ENCODE assay signal across 8 cellular contexts in genomic region chr14:23301288-23301968, GRCh38. TPM values are rescaled to one million over a fixed set of nuclear protein-coding genes. Genes with fewer than 3 reads are reported as not detected.
DNase-seq lines count a peak whose midpoint lies in the region; ATAC-seq and TF ChIP-seq lines count a peak whose summit lies in the region.

No MANE protein-coding gene starts in this region.

- peak; percentile 33 for TF ChIP-seq POLR2A in right lobe of liver (IDR thresholded peaks at IDR 0.05)

- H3K27ac Mint-ChIP-seq in CD14-positive monocyte = peak overlapping the region; percentile 97 to 99 (median 98)

- peak overlapping the region; percentile 87 to 96 for H3K4me3 Mint-ChIP-seq in CD14-positive monocyte

- H3K27me3 ChIP-seq in right lobe of liver = no peaks in the 10 kb centered on the region

- intact Hi-C loops in CD14-positive monocyte (cut with micrococcal nuclease) (loop anchor here (1.0 to 10.0 kb wide), 4 partner anchors 15 to 717 kb away; partner anchors contain the start of genes PABPN1 (in 2 of the 2), DAD1 (in 1 of the 2) and HOMEZ (in 1 of the 2)), right lobe of liver (cut with DNase I) (no loop called here)

- peak; percentile 97 for DNase-seq in CD14-positive monocyte (ENCODE audit: low spot score)
- peak; percentile 93 to 98 for DNase-seq in NCI-H526 (lab: John Stamatoyannopoulos, UW)
- peak; percentile 95 for DNase-seq in activated CD4-positive, alpha-beta T cell treated with anti-CD3 and anti-CD28 coated beads, Interleukin-2, amount 50 U/mL, for 1 hour
- peak; percentile 97 for DNase-seq in dedifferentiated amniotic fluid mesenchymal stem cell (ENCODE audit: extremely low spot score)
- DNase-seq in right lobe of liver = peak; percentile 99
- peak; percentile 96 for DNase-seq in stimulated activated CD4-positive, alpha-beta T cell treated with anti-CD3 and anti-CD28 coated beads, Interleukin-4, amount 100 ng/mL, for 24 hours

- peaks cover 21 to 30% of the 10 kb centered on the region in 2 donors for H3K36me3 Mint-ChIP-seq in CD14-positive monocyte

- peaks cover 0 to 2% (median 0%) of the 10 kb centered on the region in 7 donors for H3K9me3 Mint-ChIP-seq in CD14-positive monocyte

- H3K9me3 ChIP-seq in right lobe of liver = no peaks in the 10 kb centered on the region

- H3K4me1 Mint-ChIP-seq in CD14-positive monocyte = peaks cover 38% of the 10 kb centered on the region

- H3K27me3 Mint-ChIP-seq in CD14-positive monocyte (ENCODE audit: low read depth in 3 of 3) = no peaks in the 10 kb centered on the region

- under 1% methylated on average over 26 of the region's 87 CpGs for WGBS in right lobe of liver (ENCODE audit: insufficient coverage, low coverage, low lambda C conversion rate, missing lambda C conversion rate)

- H3K4me3 ChIP-seq in right lobe of liver = peak overlapping the region; percentile 67 to 81 (median 79)

- peak overlapping the region; percentile 94 to 99 (median 98) for H3K27ac ChIP-seq in right lobe of liver

- TF ChIP-seq CTCF in CD14-positive monocyte (IDR thresholded peaks at IDR 0.05) (peak; percentile 68), right lobe of liver (IDR thresholded peaks at IDR 0.05) (peak; percentile 77 to 94 (median 82))

- ATAC-seq in GM19351 (IDR thresholded peaks at IDR 0.05; ENCODE audit: unreplicated experiment) (peak; percentile 74), HG03520 (IDR thresholded peaks at IDR 0.05; ENCODE audit: unreplicated experiment) (peak; percentile 71), right lobe of liver (peak; percentile 74 to 88 (median 82))

- H3K36me3 ChIP-seq in right lobe of liver = peaks cover 0 to 10% (median 0%) of the 10 kb centered on the region in 4 donors

- H3K4me1 ChIP-seq in right lobe of liver = peaks cover 0 to 14% (median 5%) of the 10 kb centered on the region in 4 donors

RNA-seq across cellular contexts. Expression of gene PPP1R3E, which starts 1.2 kb away (rescaled TPM):
- under 1 TPM; 0.81 to 0.88 TPM for polyA plus RNA-seq in CD14-positive monocyte
- total RNA-seq in right lobe of liver = 10 to 100 TPM in 2 of 6 experiments, 1 to 10 TPM in 4; 4.0 to 11.1 (median 8.1) TPM

RNA-seq across cellular contexts. Expression of gene BCL2L2, which starts 5.2 kb away (rescaled TPM):
- polyA plus RNA-seq in CD14-positive monocyte = 1 to 10 TPM in 1 of 2 donors, under 1 TPM in 1; 0.90 to 1.4 TPM
- 10 to 100 TPM in 4 of 6 experiments, 1 to 10 TPM in 2; 8.8 to 15.8 (median 12.1) TPM for total RNA-seq in right lobe of liver

RNA-seq across cellular contexts. Expression of gene HOMEZ, which starts 15.5 kb away (rescaled TPM):
- polyA plus RNA-seq in CD14-positive monocyte = 1 to 10 TPM; 4.1 to 5.4 TPM
- 1 to 10 TPM; 3.4 to 8.8 (median 5.3) TPM for total RNA-seq in right lobe of liver

RNA-seq across cellular contexts. Expression of gene PABPN1, which starts 19.8 kb away (rescaled TPM):
- polyA plus RNA-seq in CD14-positive monocyte = 10 to 100 TPM; 54.4 to 64.6 TPM
- total RNA-seq in right lobe of liver = 10 to 100 TPM; 23.6 to 95.3 (median 64.6) TPM

RNA-seq across cellular contexts. Expression of gene SLC22A17, which starts 51.3 kb away (rescaled TPM):
- not detected for polyA plus RNA-seq in CD14-positive monocyte
- total RNA-seq in right lobe of liver = 1 to 10 TPM; 1.5 to 2.7 (median 2.1) TPM

Comparison
In these comparisons a context has a peak if more than half of its experiments do, and no peak if none do; other contexts are left out.
1. Peak in every context shown above with its lines: DNase-seq, ATAC-seq, H3K4me3 ChIP-seq and H3K27ac ChIP-seq.
2. intact Hi-C loops: an anchor here in CD14-positive monocyte (1.0 to 10.0 kb wide); none called in right lobe of liver.